In genomic region chr19:41166888-41167804, GRCh38 we compare ENCODE assay signal across 21 cellular contexts. TPM values are rescaled to one million over a fixed set of nuclear protein-coding genes. Genes with fewer than 3 reads are reported as not detected.
DNase-seq lines count a peak whose midpoint lies in the region; ATAC-seq and TF ChIP-seq lines count a peak whose summit lies in the region.
"Had no signal": no experiment of that assay in that cellular context is flagged by ENCODE, and none has a peak within 500 bp of the region (broad histone marks: within the 10 kb centered on the region; RNA-seq: fewer than 3 reads in every experiment).

No MANE protein-coding gene starts in this region.

- H2AFZ ChIP-seq in GM23338 = no peak overlapping the region

- H3K36me3 Mint-ChIP-seq in GM23338 (ENCODE audit: low read depth) (peaks cover 6% of the 10 kb centered on the region; the same call in 1 of the 3 replicates), progenitor cell of endocrine pancreas (ENCODE audit: insufficient read depth) (no peaks in the 10 kb centered on the region)

- no peaks in the 10 kb centered on the region for H3K79me2 ChIP-seq in GM23338 (replicated peaks; ENCODE audit: insufficient read depth)

- H3K4me2 ChIP-seq in GM23338 = no peak overlapping the region

- TF ChIP-seq CTCF in GM23338 (conservative IDR thresholded peaks at IDR 0.05; ENCODE audit: low read depth in 2 of 2) = no peak
- no peak for TF ChIP-seq CTCF in progenitor cell of endocrine pancreas (IDR thresholded peaks at IDR 0.05; ENCODE audit: unreplicated experiment)

- 0 out of 2 replicates have a peak, but pooled peaks cover 7% of the 10 kb centered on the region for H3K4me1 ChIP-seq in GM23338 (ENCODE audit: insufficient read depth)
- H3K4me1 ChIP-seq: BE2C had no signal

- H3K27me3 Mint-ChIP-seq in GM23338 (ENCODE audit: insufficient read depth, low read depth, poor library complexity) (peaks cover 1% of the 10 kb centered on the region), progenitor cell of endocrine pancreas (no peaks in the 10 kb centered on the region)

- H3K36me3 ChIP-seq in GM23338 (ENCODE audit: insufficient read depth) = no peaks in the 10 kb centered on the region
- H3K36me3 ChIP-seq: BE2C had no signal

- no peaks in the 10 kb centered on the region for H3K9me2 ChIP-seq in GM23338 (ENCODE audit: insufficient read depth)

- H3K4me3 Mint-ChIP-seq in GM23338 (no peak overlapping the region), progenitor cell of endocrine pancreas (ENCODE audit: low read depth) (no peak overlapping the region)
- H3K4me3 Mint-ChIP-seq: H9 had no signal

- H3K4me3 ChIP-seq in GM23338 = no peak overlapping the region

- DNase-seq in GM23338 (ENCODE audit: low spot score) (no peak), LoVo (ENCODE audit: low spot score) (peak; percentile 76), left colon (peak; percentile 78 to 88), progenitor cell of endocrine pancreas (ENCODE audit: low spot score, unreplicated experiment) (no peak), NCI-H2227 treated with DMSO at 0.1 percent for 48 hours (lab: John Stamatoyannopoulos, UW) (no peak), activated gamma-delta T cell (lab: John Stamatoyannopoulos, UW) (no peak)
- DNase-seq: BE2C, EL, GF-D8, H9, KG1, NCI-H1105, NCI-H2029 treated with DMSO at 0.1 percent for 48 hours, NCI-H345, NCI-H526, OCI-M1, Right ventricle myocardium superior had no signal

- H4K20me1 ChIP-seq in GM23338 (replicated peaks; ENCODE audit: insufficient read depth) = no peaks in the 10 kb centered on the region

- H3K4me1 Mint-ChIP-seq in GM23338 = peaks cover 7% of the 10 kb centered on the region; the same call in 1 of the 3 replicates
- H3K4me1 Mint-ChIP-seq in progenitor cell of endocrine pancreas (ENCODE audit: low read depth) = peaks cover 6% of the 10 kb centered on the region

- H3F3A ChIP-seq in GM23338 (replicated peaks; ENCODE audit: low read depth) = no peaks in the 10 kb centered on the region

- H3K9me3 Mint-ChIP-seq in GM23338 (peaks cover under 1% of the 10 kb centered on the region; the same call in 1 of the 3 replicates), progenitor cell of endocrine pancreas (ENCODE audit: low read depth) (no peaks in the 10 kb centered on the region)
- H3K9me3 Mint-ChIP-seq: H9 had no signal

- intact Hi-C loops in left colon (cut with DNase I, micrococcal nuclease) = no loop called here

- H3K27me3 ChIP-seq in GM23338 (ENCODE audit: insufficient read depth) = no peaks in the 10 kb centered on the region
- H3K27me3 ChIP-seq: BE2C had no signal

- no peak for ATAC-seq in GM23338
- ATAC-seq in left colon = peak; percentile 89
- ATAC-seq in HG03460 (IDR thresholded peaks at IDR 0.05; ENCODE audit: unreplicated experiment) = no peak
- ATAC-seq in GM21737 (IDR thresholded peaks at IDR 0.05; ENCODE audit: unreplicated experiment) = no peak

- H3K27ac Mint-ChIP-seq in GM23338 (no peak overlapping the region), progenitor cell of endocrine pancreas (peak overlapping the region; percentile 92)

- 0 out of 2 replicates have a peak overlapping the region, but pooled peaks have one; percentile 50 for H3K27ac ChIP-seq in GM23338 (ENCODE audit: low read depth)

TF ChIP-seq in GM23338, 12 proteins besides CTCF, POLR2A, EP300 and RAD21 (continues in another document):
- TF ChIP-seq, protein P1, sequence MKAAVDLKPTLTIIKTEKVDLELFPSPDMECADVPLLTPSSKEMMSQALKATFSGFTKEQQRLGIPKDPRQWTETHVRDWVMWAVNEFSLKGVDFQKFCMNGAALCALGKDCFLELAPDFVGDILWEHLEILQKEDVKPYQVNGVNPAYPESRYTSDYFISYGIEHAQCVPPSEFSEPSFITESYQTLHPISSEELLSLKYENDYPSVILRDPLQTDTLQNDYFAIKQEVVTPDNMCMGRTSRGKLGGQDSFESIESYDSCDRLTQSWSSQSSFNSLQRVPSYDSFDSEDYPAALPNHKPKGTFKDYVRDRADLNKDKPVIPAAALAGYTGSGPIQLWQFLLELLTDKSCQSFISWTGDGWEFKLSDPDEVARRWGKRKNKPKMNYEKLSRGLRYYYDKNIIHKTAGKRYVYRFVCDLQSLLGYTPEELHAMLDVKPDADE (IDR thresholded peaks at IDR 0.05) = no peak
- no peak for TF ChIP-seq EZH2phosphoT487 (IDR thresholded peaks at IDR 0.05; ENCODE audit: unreplicated experiment)
- TF ChIP-seq ZNF114 (CRISPR knock-in tag; IDR thresholded peaks at IDR 0.05) = no peak
- TF ChIP-seq JUNB (IDR thresholded peaks at IDR 0.05; ENCODE audit: unreplicated experiment) = no peak
- no peak for TF ChIP-seq EZH2 (IDR thresholded peaks at IDR 0.05; ENCODE audit: low read depth, unreplicated experiment)
- TF ChIP-seq STAT1 (IDR thresholded peaks at IDR 0.05; ENCODE audit: unreplicated experiment) = no peak
- no peak for TF ChIP-seq NANOG (IDR thresholded peaks at IDR 0.05; ENCODE audit: borderline replicate concordance)
- no peak for TF ChIP-seq ZNF462 (CRISPR knock-in tag; IDR thresholded peaks at IDR 0.05)
- no peak for TF ChIP-seq ZNF331 (CRISPR knock-in tag; IDR thresholded peaks at IDR 0.05; ENCODE audit: low read depth)
- TF ChIP-seq POLR2AphosphoS5 (IDR thresholded peaks at IDR 0.05; ENCODE audit: low read depth) = no peak
- TF ChIP-seq CREB1 (CRISPR knock-in tag; IDR thresholded peaks at IDR 0.05; ENCODE audit: low read depth) = no peak

RNA-seq across cellular contexts. Expression of gene CYP2S1, which starts 25.9 kb away (rescaled TPM):
- total RNA-seq in GM23338 (2014; rRNA removed; shearing (Covaris generic)) = 272 and 315 TPM in 2 replicates
- 130 and 137 TPM in 2 replicates for polyA plus RNA-seq in GM23338 (2016; fragmentation: Nextera tagmentation; extraction: Ambion mirVana)
- 10 to 100 TPM; 22.6 to 44.9 TPM for total RNA-seq in left colon
- 4.0 and 5.8 TPM in 2 replicates for total RNA-seq in progenitor cell of endocrine pancreas

RNA-seq across cellular contexts. Expression of gene AXL, which starts 51.9 kb away (rescaled TPM):
- total RNA-seq in GM23338 (2014; rRNA removed; shearing (Covaris generic)) = 23.7 and 28.4 TPM in 2 replicates
- 7.5 and 9.0 TPM in 2 replicates for polyA plus RNA-seq in GM23338 (2016; fragmentation: Nextera tagmentation; extraction: Ambion mirVana)
- total RNA-seq in left colon (10 to 100 TPM in 1 of 2 donors, 1 to 10 TPM in 1; 6.3 to 27.4 TPM), progenitor cell of endocrine pancreas (14.8 and 15.7 TPM in 2 replicates)

RNA-seq across cellular contexts. Expression of gene CYP2F1, which starts 52.9 kb away (rescaled TPM):
- not detected in 2 replicates for total RNA-seq in GM23338 (2014; rRNA removed; shearing (Covaris generic))
- polyA plus RNA-seq in GM23338 (2016; fragmentation: Nextera tagmentation; extraction: Ambion mirVana) = 0.99 and 1.1 TPM in 2 replicates
- total RNA-seq in left colon (not detected), progenitor cell of endocrine pancreas (not detected in 2 replicates)
- total RNA-seq: A673, Right ventricle myocardium superior, RPMI7951 had no signal

Comparison
In these comparisons a context has a peak if more than half of its experiments do, and no peak if none do; other contexts are left out.
1. DNase-seq: peak in LoVo (single experiment) and left colon (2 of 2); none in GM23338 (single experiment), progenitor cell of endocrine pancreas (single experiment), NCI-H2227 treated with DMSO at 0.1 percent for 48 hours (single experiment) and activated gamma-delta T cell (single experiment).